Comparison of ENCODE assay signal across 7 cellular contexts in genomic region chr12:23949212-23950010, GRCh38. TPM values are rescaled to one million over a fixed set of nuclear protein-coding genes. Genes with fewer than 3 reads are reported as not detected.
A peak's percentile ranks its signal among the peaks of the same experiment; 100 is the strongest.
DNase-seq lines count a peak whose midpoint lies in the region; ATAC-seq and TF ChIP-seq lines count a peak whose summit lies in the region.

Gene SOX5 (minus strand): TSS chr12:23949670. CDS start chr12:23949601, 69 bp downstream.

- DNase-seq in NCI-H1436 (lab: John Stamatoyannopoulos, UW): peak; percentile 26
- peak; percentile 69 for DNase-seq in amniotic epithelial cell (ENCODE audit: low read depth)
- DNase-seq in iPS DF 19.7 (ENCODE audit: low read depth, low spot score): peak; percentile 25
- no peak for DNase-seq in gastrocnemius medialis
- no peak for DNase-seq in GM10248 (ENCODE audit: extremely low spot score)

- POLR2A ChIA-PET in GM10248 (lab: Yijun Ruan, JAX): no interaction called here

- no peaks in the 10 kb centered on the region for H3K9me3 ChIP-seq in gastrocnemius medialis

- CTCF ChIA-PET in GM10248 (lab: Yijun Ruan, JAX): interaction anchor here (0.6 kb wide), 1 partner anchor 9 kb away, joined by 3 read pairs; no protein-coding TSS in a partner anchor

- ATAC-seq in gastrocnemius medialis (peak in 1 of 2 donors; percentile 39), GM21367 (IDR thresholded peaks at IDR 0.05; ENCODE audit: unreplicated experiment) (no peak), HG03139 (IDR thresholded peaks at IDR 0.05; ENCODE audit: unreplicated experiment) (no peak)

- H3K27ac ChIP-seq in gastrocnemius medialis: no peak within 1 kb of the TSS

- in situ Hi-C loops in gastrocnemius medialis (cut with MboI; ENCODE audit: low sequenced_read_pairs in 4 of 4): no loop called here

- TF ChIP-seq CTCF in gastrocnemius medialis (IDR thresholded peaks at IDR 0.05 in 4 of 5, conservative IDR thresholded peaks at IDR 0.05 in 1 of 5) (no peak), GM10248 (IDR thresholded peaks at IDR 0.05; ENCODE audit: control extremely low read depth, extremely low read depth, low read depth, missing control alignments) (no peak)

- intact Hi-C loops in gastrocnemius medialis (cut with DNase I; ENCODE audit: low total_unique reads): no loop called here

- peaks cover 0 to 12% (median 11%) of the 10 kb centered on the region in 3 donors for H3K27me3 ChIP-seq in gastrocnemius medialis

- H3K4me1 ChIP-seq in gastrocnemius medialis: peaks cover 0 to 4% of the 10 kb centered on the region in 2 donors

- peak within 1 kb of the TSS; percentile 47 to 59 (median 49) for H3K4me3 ChIP-seq in gastrocnemius medialis

- H3K36me3 ChIP-seq in gastrocnemius medialis: no peaks in the 10 kb centered on the region

- no peak for TF ChIP-seq POLR2A in gastrocnemius medialis (IDR thresholded peaks at IDR 0.05)

RNA-seq across cellular contexts. Expression of gene SOX5, which starts in this region (rescaled TPM):
- total RNA-seq in gastrocnemius medialis: 1 to 10 TPM; 1.3 to 9.6 (median 3.3) TPM

Comparison
In these comparisons a context has a peak if more than half of its experiments do, and no peak if none do; other contexts are left out.
1. DNase-seq: peak in NCI-H1436 (single experiment), amniotic epithelial cell (single experiment) and iPS DF 19.7 (single experiment); none in gastrocnemius medialis (0 of 2) and GM10248 (single experiment).